1 cellular context compared by ENCODE assay signal in genomic region chr12:32418903-32419519, GRCh38.
TF ChIP-seq lines count a peak whose summit lies in the region.

No MANE protein-coding gene starts in this region.

TF ChIP-seq in H1, 55 proteins besides CTCF, POLR2A, EP300 and RAD21:
- no peak for TF ChIP-seq POU5F1 (IDR thresholded peaks at IDR 0.05; ENCODE audit: low read depth, low read length)
- TF ChIP-seq USF2 (IDR thresholded peaks at IDR 0.05; ENCODE audit: low read length) = no peak
- no peak for TF ChIP-seq ATF3 (IDR thresholded peaks at IDR 0.05; ENCODE audit: insufficient read depth, low read depth, low read length)
- TF ChIP-seq JUN (IDR thresholded peaks at IDR 0.05; ENCODE audit: low read depth, low read length) = no peak
- no peak for TF ChIP-seq BACH1 (IDR thresholded peaks at IDR 0.05; ENCODE audit: low read length)
- TF ChIP-seq KDM5A (IDR thresholded peaks at IDR 0.05; ENCODE audit: low read length) = no peak
- no peak for TF ChIP-seq PHF8 (conservative IDR thresholded peaks at IDR 0.05; ENCODE audit: low read depth, low read length)
